ENCODE assay signal across 24 cellular contexts in the genomic region with DNA sequence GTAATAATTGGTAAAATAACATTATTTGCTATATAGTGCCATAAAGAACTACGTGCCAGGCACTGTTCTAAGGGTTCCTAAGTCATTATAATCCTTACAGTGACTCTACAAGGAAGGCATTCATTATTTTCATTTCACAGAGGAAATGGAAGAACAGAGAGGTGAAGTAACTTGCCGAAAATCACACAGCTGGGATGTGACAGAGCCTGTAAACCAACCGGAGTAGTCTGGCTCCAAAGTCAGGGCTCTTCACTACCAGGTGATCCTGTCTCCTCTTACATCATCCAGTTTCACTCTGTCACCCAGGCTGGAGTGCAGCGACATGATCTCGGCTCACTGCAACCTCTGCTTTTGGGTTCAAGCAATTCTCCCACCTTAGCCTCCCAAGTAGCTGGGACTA.
"Had no signal": no experiment of that assay in that cellular context is flagged by ENCODE, and none has a peak within 500 bp of the region (broad histone marks: within the 10 kb centered on the region; RNA-seq: fewer than 3 reads in every experiment).

No MANE protein-coding gene starts in this region.

- H3K4me1 ChIP-seq: colonic mucosa, esophagus muscularis mucosa, gastrocnemius medialis, left ventricle myocardium inferior, psoas muscle, testis, transverse colon had no signal

- ATAC-seq: gastrocnemius medialis; left cardiac atrium; psoas muscle; sciatic nerve; stimulated activated naive B cell treated with anti-CD40 and anti-IgM and Interleukin-4, amounts not matched to agents 10 μg/mL and 1 μg/mL and 100 μg/mL, for 72 hours; stimulated activated naive CD8-positive, alpha-beta T cell treated with anti-CD3 and anti-CD28 coated beads, Interleukin-15, amount 100 ng/mL, for 72 hours had no signal

- H2AFZ ChIP-seq: hepatocyte had no signal

- H3K79me2 ChIP-seq: hepatocyte had no signal

- H3K36me3 Mint-ChIP-seq: stimulated activated naive B cell treated with anti-CD40 and anti-IgM and Interleukin-4, amounts not matched to agents 10 μg/mL and 1 μg/mL and 100 μg/mL, for 72 hours had no signal

- DNase-seq: colonic mucosa; dermis blood vessel endothelial cell; endodermal cell; gastrocnemius medialis; head of caudate nucleus; kidney; left cardiac atrium; left ventricle myocardium inferior; mesenchymal stem cell; midbrain; nephron progenitor cell; psoas muscle; retina; stimulated activated CD4-positive, alpha-beta T cell treated with anti-CD3 and anti-CD28 coated beads, Interleukin-2, amount 100 ng/mL, for 24 hours; stimulated activated CD4-positive, alpha-beta T cell treated with anti-CD3 and anti-CD28 coated beads, Interleukin-4, amount 100 ng/mL, for 4 hours; stimulated activated naive B cell treated with anti-CD40 and anti-IgM and Interleukin-4, amounts not matched to agents 10 μg/mL and 1 μg/mL and 100 μg/mL, for 72 hours; stimulated activated naive CD8-positive, alpha-beta T cell treated with anti-CD3 and anti-CD28 coated beads, Interleukin-15, amount 100 ng/mL, for 72 hours; testis; transverse colon had no signal

- H3K27ac ChIP-seq: colonic mucosa, esophagus muscularis mucosa, gastrocnemius medialis, hepatocyte, left ventricle myocardium inferior, psoas muscle, testis, transverse colon had no signal

- H3K4me1 Mint-ChIP-seq: stimulated activated naive B cell treated with anti-CD40 and anti-IgM and Interleukin-4, amounts not matched to agents 10 μg/mL and 1 μg/mL and 100 μg/mL, for 72 hours had no signal

- H3K4me3 Mint-ChIP-seq: endodermal cell; nephron progenitor cell; stimulated activated naive B cell treated with anti-CD40 and anti-IgM and Interleukin-4, amounts not matched to agents 10 μg/mL and 1 μg/mL and 100 μg/mL, for 72 hours; stimulated activated naive CD8-positive, alpha-beta T cell treated with anti-CD3 and anti-CD28 coated beads, Interleukin-15, amount 100 ng/mL, for 72 hours had no signal

- H3K36me3 ChIP-seq: colonic mucosa, esophagus muscularis mucosa, gastrocnemius medialis, left ventricle myocardium inferior, transverse colon had no signal

- H3K27me3 Mint-ChIP-seq: stimulated activated naive CD8-positive, alpha-beta T cell treated with anti-CD3 and anti-CD28 coated beads, Interleukin-15, amount 100 ng/mL, for 72 hours had no signal

- H3K27me3 ChIP-seq: colonic mucosa, esophagus muscularis mucosa, gastrocnemius medialis, hepatocyte, testis, transverse colon had no signal

- H3K9me3 ChIP-seq: colonic mucosa, esophagus muscularis mucosa, gastrocnemius medialis, left ventricle myocardium inferior, psoas muscle, testis, transverse colon had no signal

- H3K27ac Mint-ChIP-seq: endodermal cell; stimulated activated naive B cell treated with anti-CD40 and anti-IgM and Interleukin-4, amounts not matched to agents 10 μg/mL and 1 μg/mL and 100 μg/mL, for 72 hours had no signal

- H3K4me3 ChIP-seq: colonic mucosa, esophagus muscularis mucosa, gastrocnemius medialis, hepatocyte, left ventricle myocardium inferior, lung, psoas muscle, skin epidermis, testis, transverse colon had no signal

- H3K4me2 ChIP-seq: hepatocyte had no signal

- H3K9me3 Mint-ChIP-seq: endodermal cell; stimulated activated naive B cell treated with anti-CD40 and anti-IgM and Interleukin-4, amounts not matched to agents 10 μg/mL and 1 μg/mL and 100 μg/mL, for 72 hours; stimulated activated naive CD8-positive, alpha-beta T cell treated with anti-CD3 and anti-CD28 coated beads, Interleukin-15, amount 100 ng/mL, for 72 hours had no signal
